In genomic region chr17:13544292-13544691, GRCh38 we compare ENCODE assay signal across 13 cellular contexts. TPM values are rescaled to one million over a fixed set of nuclear protein-coding genes. Genes with fewer than 3 reads are reported as not detected.
DNase-seq lines count a peak whose midpoint lies in the region; ATAC-seq and TF ChIP-seq lines count a peak whose summit lies in the region.
"Had no signal": no experiment of that assay in that cellular context is flagged by ENCODE, and none has a peak within 500 bp of the region (broad histone marks: within the 10 kb centered on the region; RNA-seq: fewer than 3 reads in every experiment).

No MANE protein-coding gene starts in this region.

- DNase-seq in Caki2 (ENCODE audit: low read depth) (peak; percentile 89), RWPE1 (ENCODE audit: low spot score) (peak; percentile 71), fibroblast of peridontal ligament (ENCODE audit: extremely low read depth) (peak; percentile 93), trophoblast cell (peak; percentile 15 to 42), mesenteric fat pad (ENCODE audit: low spot score) (no peak)
- no peak for DNase-seq in stimulated activated CD4-positive, alpha-beta T cell treated with anti-CD3 and anti-CD28 coated beads, Interleukin-15, amount 100 ng/mL, for 24 hours
- no peak for DNase-seq in activated T-helper 1 cell treated with anti-CD3 and anti-CD28 coated beads, Interleukin-12 subunit alpha, Interleukin-12 subunit beta, Interleukin-2, Interleukin-4 antibody, amounts not matched to agents 30 ng/mL and 10 ng/mL and 1 ng/mL, durations not matched to agents 14 hours and 24 hours and 36 hours (ENCODE audit: low spot score)
- DNase-seq: DND-41; effector CD8-positive, alpha-beta T cell; mucosa of descending colon; NCI-H2107; T-cell had no signal

- no peak overlapping the region for H2AFZ ChIP-seq in trophoblast cell (ENCODE audit: insufficient read depth, low read length, poor library complexity)

- peaks cover 2% of the 10 kb centered on the region for H3K9me3 ChIP-seq in trophoblast cell (ENCODE audit: insufficient read depth, low read depth, low read length)
- H3K9me3 ChIP-seq: mucosa of descending colon had no signal

- no peak overlapping the region for H2BK5ac ChIP-seq in trophoblast cell (ENCODE audit: low read depth, low read length, poor library complexity)

- CTCF ChIA-PET in RWPE1 (lab: Yijun Ruan, JAX) = interaction anchor here (0.8 kb wide), 1 partner anchor 190 kb away, joined by 4 read pairs; no protein-coding TSS in a partner anchor

- no peak for ATAC-seq in HG03571 (IDR thresholded peaks at IDR 0.05; ENCODE audit: unreplicated experiment)
- ATAC-seq: mucosa of descending colon, T-cell had no signal

- no peak overlapping the region for H2BK12ac ChIP-seq in trophoblast cell (ENCODE audit: low read length)

- H3K27ac ChIP-seq in RWPE1 (peak overlapping the region; percentile 77), trophoblast cell (ENCODE audit: low read depth, low read length) (peak overlapping the region; percentile 64)

- no peak overlapping the region for H4K91ac ChIP-seq in trophoblast cell (ENCODE audit: low read depth, low read length)

- H3K4me1 Mint-ChIP-seq in activated T-helper 1 cell treated with anti-CD3 and anti-CD28 coated beads, Interleukin-12 subunit alpha, Interleukin-12 subunit beta, Interleukin-2, Interleukin-4 antibody, amounts not matched to agents 30 ng/mL and 10 ng/mL and 1 ng/mL, durations not matched to agents 14 hours and 24 hours and 36 hours (ENCODE audit: low read depth) = no peaks in the 10 kb centered on the region
- H3K4me1 Mint-ChIP-seq: T-cell had no signal

- no peak overlapping the region for H3K14ac ChIP-seq in trophoblast cell (ENCODE audit: low read length)

- H3K27me3 ChIP-seq in trophoblast cell (ENCODE audit: insufficient read depth, low read length) = no peaks in the 10 kb centered on the region

- H3K4me3 ChIP-seq in trophoblast cell (ENCODE audit: low read depth, low read length) = no peak overlapping the region
- H3K4me3 ChIP-seq: mucosa of descending colon had no signal

- intact Hi-C loops in activated T-helper 1 cell treated with anti-CD3 and anti-CD28 coated beads, Interleukin-12 subunit alpha, Interleukin-12 subunit beta, Interleukin-2, Interleukin-4 antibody, amounts not matched to agents 30 ng/mL and 10 ng/mL and 1 ng/mL, durations not matched to agents 14 hours and 24 hours and 36 hours (cut with micrococcal nuclease) = no loop called here

- POLR2A ChIA-PET in RWPE1 (lab: Yijun Ruan, JAX; ENCODE audit: low non-redundant PET) = no interaction called here

- H3K4ac ChIP-seq in trophoblast cell (ENCODE audit: low read depth, low read length) = no peak overlapping the region

- H3K36me3 ChIP-seq in trophoblast cell (ENCODE audit: control insufficient read depth in 1 of 2, insufficient read depth in 2 of 2, low read length in 2 of 2) = no peaks in the 10 kb centered on the region

- H3K23ac ChIP-seq in trophoblast cell (ENCODE audit: low read length) = no peak overlapping the region

- H3K4me2 ChIP-seq in trophoblast cell (ENCODE audit: low read length) = no peak overlapping the region

- no peak overlapping the region for H3K27ac Mint-ChIP-seq in activated T-helper 1 cell treated with anti-CD3 and anti-CD28 coated beads, Interleukin-12 subunit alpha, Interleukin-12 subunit beta, Interleukin-2, Interleukin-4 antibody, amounts not matched to agents 30 ng/mL and 10 ng/mL and 1 ng/mL, durations not matched to agents 14 hours and 24 hours and 36 hours
- H3K27ac Mint-ChIP-seq: T-cell had no signal

- H4K12ac ChIP-seq in trophoblast cell (ENCODE audit: low read depth, low read length) = no peak overlapping the region

- in situ Hi-C loops in Caki2 (cut with HindIII; ENCODE audit: low pct_unique_long_range_greater_than_20kb, low sequenced_read_pairs) = no loop called here

- H3K27me3 Mint-ChIP-seq in activated T-helper 1 cell treated with anti-CD3 and anti-CD28 coated beads, Interleukin-12 subunit alpha, Interleukin-12 subunit beta, Interleukin-2, Interleukin-4 antibody, amounts not matched to agents 30 ng/mL and 10 ng/mL and 1 ng/mL, durations not matched to agents 14 hours and 24 hours and 36 hours (ENCODE audit: insufficient read depth) = no peaks in the 10 kb centered on the region

- no peak overlapping the region for H4K8ac ChIP-seq in trophoblast cell (ENCODE audit: low read depth, low read length)

- H3K9ac ChIP-seq in trophoblast cell (ENCODE audit: low read length) = no peak overlapping the region

- whole genome bisulfite sequencing in trophoblast cell (ENCODE audit: extremely low coverage, insufficient coverage, insufficient read length) = no CpG with 5 or more reads among the region's 7 CpGs

- no peak for TF ChIP-seq CTCF in RWPE1 (conservative IDR thresholded peaks at IDR 0.05; ENCODE audit: low read depth)

- peaks cover 3% of the 10 kb centered on the region for H3K79me1 ChIP-seq in trophoblast cell (ENCODE audit: low read length)

- H3K9me3 Mint-ChIP-seq in activated T-helper 1 cell treated with anti-CD3 and anti-CD28 coated beads, Interleukin-12 subunit alpha, Interleukin-12 subunit beta, Interleukin-2, Interleukin-4 antibody, amounts not matched to agents 30 ng/mL and 10 ng/mL and 1 ng/mL, durations not matched to agents 14 hours and 24 hours and 36 hours = no peaks in the 10 kb centered on the region

- no peak overlapping the region for H3K4me3 Mint-ChIP-seq in activated T-helper 1 cell treated with anti-CD3 and anti-CD28 coated beads, Interleukin-12 subunit alpha, Interleukin-12 subunit beta, Interleukin-2, Interleukin-4 antibody, amounts not matched to agents 30 ng/mL and 10 ng/mL and 1 ng/mL, durations not matched to agents 14 hours and 24 hours and 36 hours
- H3K4me3 Mint-ChIP-seq: T-cell had no signal

- no peaks in the 10 kb centered on the region for H3K36me3 Mint-ChIP-seq in activated T-helper 1 cell treated with anti-CD3 and anti-CD28 coated beads, Interleukin-12 subunit alpha, Interleukin-12 subunit beta, Interleukin-2, Interleukin-4 antibody, amounts not matched to agents 30 ng/mL and 10 ng/mL and 1 ng/mL, durations not matched to agents 14 hours and 24 hours and 36 hours (ENCODE audit: low read depth)
- H3K36me3 Mint-ChIP-seq: T-cell had no signal

- H2AK5ac ChIP-seq in trophoblast cell (ENCODE audit: low read length) = no peak overlapping the region

- peaks cover 4 to 6% of the 10 kb centered on the region in 2 experiments for H3K4me1 ChIP-seq in trophoblast cell (ENCODE audit: control insufficient read depth in 1 of 2, insufficient read depth in 2 of 2, low read length in 2 of 2)

- H3K18ac ChIP-seq in trophoblast cell (ENCODE audit: low read length) = no peak overlapping the region

- H3K79me2 ChIP-seq in trophoblast cell (ENCODE audit: control insufficient read depth, insufficient read depth, low read length, poor library complexity) = no peaks in the 10 kb centered on the region

- H2BK120ac ChIP-seq in trophoblast cell (ENCODE audit: insufficient read depth, low read length, poor library complexity) = no peak overlapping the region

RNA-seq across cellular contexts. Expression of gene HS3ST3A1, which starts 57.4 kb away (rescaled TPM):
- total RNA-seq in Caki2 (2014; rRNA removed; shearing (Covaris generic); ENCODE audit: low replicate concordance) = 40.4 and 48.6 TPM in 2 replicates
- polyA plus RNA-seq in trophoblast cell (2013) = 9.2 and 9.9 TPM in 2 replicates
- 0.22 TPM for total RNA-seq in mesenteric fat pad
- total RNA-seq in activated T-helper 1 cell treated with anti-CD3 and anti-CD28 coated beads, Interleukin-12 subunit alpha, Interleukin-12 subunit beta, Interleukin-2, Interleukin-4 antibody, amounts not matched to agents 30 ng/mL and 10 ng/mL and 1 ng/mL, durations not matched to agents 14 hours and 24 hours and 36 hours = 4.1 and 7.2 TPM in 2 replicates

Comparison
In these comparisons a context has a peak if more than half of its experiments do, and no peak if none do; other contexts are left out.
1. DNase-seq: peak in Caki2 (single experiment), RWPE1 (single experiment), fibroblast of peridontal ligament (single experiment) and trophoblast cell (2 of 2); none in mesenteric fat pad (single experiment), stimulated activated CD4-positive, alpha-beta T cell treated with anti-CD3 and anti-CD28 coated beads, Interleukin-15, amount 100 ng/mL, for 24 hours (single experiment) and activated T-helper 1 cell treated with anti-CD3 and anti-CD28 coated beads, Interleukin-12 subunit alpha, Interleukin-12 subunit beta, Interleukin-2, Interleukin-4 antibody, amounts not matched to agents 30 ng/mL and 10 ng/mL and 1 ng/mL, durations not matched to agents 14 hours and 24 hours and 36 hours (single experiment).